Comparison of ENCODE assay signal across 29 cellular contexts in the genomic region with DNA sequence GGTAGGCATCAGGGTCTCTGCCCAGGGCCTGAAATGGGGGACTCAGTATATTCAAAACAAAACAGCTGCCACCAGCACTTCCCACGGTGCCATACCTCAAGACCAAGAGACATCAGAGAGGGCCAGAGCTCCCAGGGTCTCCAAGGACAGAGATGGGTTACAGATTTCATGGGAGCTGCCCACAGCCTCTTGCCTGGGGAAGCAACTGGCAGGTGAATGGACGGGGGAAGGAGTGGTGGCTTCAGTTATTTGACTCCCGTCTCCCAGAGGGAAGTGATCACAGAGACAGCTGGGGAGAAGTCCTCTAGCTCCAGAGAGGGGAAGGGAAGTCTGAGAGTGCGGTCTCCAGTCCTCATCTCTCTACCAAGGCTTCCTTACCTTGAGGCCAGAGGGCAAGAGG.
"Had no signal": no experiment of that assay in that cellular context is flagged by ENCODE, and none has a peak within 500 bp of the region (broad histone marks: within the 10 kb centered on the region; RNA-seq: fewer than 3 reads in every experiment).

No MANE protein-coding gene starts in this region.

- H3K4me1 Mint-ChIP-seq: activated CD4-positive, alpha-beta T cell treated with anti-CD3 and anti-CD28 coated beads for 36 hours; activated CD8-positive, alpha-beta memory T cell treated with anti-CD3 and anti-CD28 coated beads, Interleukin-2, amount 10 ng/mL, durations not matched to agents 7 days and 5 days had no signal

- H3K27me3 ChIP-seq: body of pancreas, gastrocnemius medialis, neutrophil, stomach, tibial artery had no signal

- DNase-seq: activated CD4-positive, alpha-beta T cell treated with anti-CD3 and anti-CD28 coated beads for 36 hours; activated CD4-positive, CD25-positive, alpha-beta regulatory T cell; activated CD8-positive, alpha-beta memory T cell treated with anti-CD3 and anti-CD28 coated beads, Interleukin-2, amount 10 ng/mL, durations not matched to agents 7 days and 5 days; activated CD8-positive, alpha-beta T cell treated with anti-CD3 and anti-CD28 coated beads, Interleukin-2, amount 10 ng/mL, durations not matched to agents 7 days and 5 days; activated T-cell treated with anti-CD3 and anti-CD28 coated beads, Interleukin-2, amount 50 U/mL, for 48 hours; body of pancreas; cortex of kidney; effector memory CD8-positive, alpha-beta T cell; erythroblast; gastrocnemius medialis; glutamatergic neuron; left colon; mammary epithelial cell; midbrain; small intestine; stimulated activated CD4-positive, alpha-beta T cell treated with anti-CD3 and anti-CD28 coated beads, Interleukin-4, amount 100 ng/mL, for 4 hours; stimulated activated CD8-positive, alpha-beta memory T cell treated with anti-CD3 and anti-CD28 coated beads, Interleukin-4, amount 100 ng/mL, for 48 hours; stimulated activated naive B cell treated with anti-CD40 and anti-IgM and Interleukin-4, amounts not matched to agents 10 μg/mL and 1 μg/mL and 100 μg/mL, for 72 hours; stomach; T-helper 1 cell; tibial artery had no signal

- H3K9me3 Mint-ChIP-seq: activated naive CD4-positive, alpha-beta T cell treated with anti-CD3 and anti-CD28 coated beads, Interleukin-2, amount 50 U/mL, for 72 hours; activated T-helper 2 cell treated with anti-CD3 and anti-CD28 coated beads, Interferon-gamma antibody, Interleukin-2, Interleukin-4, amounts not matched to agents 10 μg/mL and 5 μg/mL and 100 μg/mL, durations not matched to agents 14 hours and 24 hours and 36 hours; effector memory CD8-positive, alpha-beta T cell; nephron; stimulated activated naive B cell treated with anti-CD40 and anti-IgM and Interleukin-4, amounts not matched to agents 10 μg/mL and 1 μg/mL and 100 μg/mL, for 72 hours; T-helper 2 cell treated with Interferon-gamma antibody and Interleukin-4, amounts not matched to agents 5 μg/mL and 100 μg/mL, for 36 hours had no signal

- H3K27me3 Mint-ChIP-seq: activated CD4-positive, alpha-beta T cell treated with anti-CD3 and anti-CD28 coated beads for 36 hours; activated CD8-positive, alpha-beta memory T cell treated with anti-CD3 and anti-CD28 coated beads, Interleukin-2, amount 10 ng/mL, durations not matched to agents 7 days and 5 days; effector memory CD8-positive, alpha-beta T cell; progenitor cell of endocrine pancreas; stimulated activated naive B cell treated with anti-CD40 and anti-IgM and Interleukin-4, amounts not matched to agents 10 μg/mL and 1 μg/mL and 100 μg/mL, for 72 hours had no signal

- H3K27ac ChIP-seq: body of pancreas, cardiac muscle cell, gastrocnemius medialis, neutrophil, stomach, tibial artery had no signal

- ATAC-seq: activated CD4-positive, alpha-beta T cell treated with anti-CD3 and anti-CD28 coated beads for 36 hours; activated CD8-positive, alpha-beta memory T cell treated with anti-CD3 and anti-CD28 coated beads, Interleukin-2, amount 10 ng/mL, durations not matched to agents 7 days and 5 days; activated CD8-positive, alpha-beta T cell treated with anti-CD3 and anti-CD28 coated beads, Interleukin-2, amount 10 ng/mL, durations not matched to agents 7 days and 5 days; activated naive CD4-positive, alpha-beta T cell treated with anti-CD3 and anti-CD28 coated beads, Interleukin-2, amount 50 U/mL, for 72 hours; body of pancreas; effector memory CD8-positive, alpha-beta T cell; gastrocnemius medialis; left colon; sciatic nerve; stimulated activated naive B cell treated with anti-CD40 and anti-IgM and Interleukin-4, amounts not matched to agents 10 μg/mL and 1 μg/mL and 100 μg/mL, for 72 hours had no signal

- H3K36me3 Mint-ChIP-seq: activated CD8-positive, alpha-beta memory T cell treated with anti-CD3 and anti-CD28 coated beads, Interleukin-2, amount 10 ng/mL, durations not matched to agents 7 days and 5 days; activated naive CD4-positive, alpha-beta T cell treated with anti-CD3 and anti-CD28 coated beads, Interleukin-2, amount 50 U/mL, for 72 hours; stimulated activated naive B cell treated with anti-CD40 and anti-IgM and Interleukin-4, amounts not matched to agents 10 μg/mL and 1 μg/mL and 100 μg/mL, for 72 hours had no signal

- H3K36me3 ChIP-seq: cardiac muscle cell, neutrophil had no signal

- H3K27ac Mint-ChIP-seq: activated CD4-positive, alpha-beta T cell treated with anti-CD3 and anti-CD28 coated beads for 36 hours; activated CD8-positive, alpha-beta memory T cell treated with anti-CD3 and anti-CD28 coated beads, Interleukin-2, amount 10 ng/mL, durations not matched to agents 7 days and 5 days; activated CD8-positive, alpha-beta T cell treated with anti-CD3 and anti-CD28 coated beads, Interleukin-2, amount 10 ng/mL, durations not matched to agents 7 days and 5 days; activated naive CD4-positive, alpha-beta T cell treated with anti-CD3 and anti-CD28 coated beads, Interleukin-2, amount 50 U/mL, for 72 hours; activated T-helper 2 cell treated with anti-CD3 and anti-CD28 coated beads, Interferon-gamma antibody, Interleukin-2, Interleukin-4, amounts not matched to agents 10 μg/mL and 5 μg/mL and 100 μg/mL, durations not matched to agents 14 hours and 24 hours and 36 hours; effector memory CD8-positive, alpha-beta T cell; progenitor cell of endocrine pancreas; stimulated activated naive B cell treated with anti-CD40 and anti-IgM and Interleukin-4, amounts not matched to agents 10 μg/mL and 1 μg/mL and 100 μg/mL, for 72 hours; T-helper 2 cell treated with Interferon-gamma antibody and Interleukin-4, amounts not matched to agents 5 μg/mL and 100 μg/mL, for 36 hours had no signal

- H3K4me3 Mint-ChIP-seq: activated CD4-positive, alpha-beta T cell treated with anti-CD3 and anti-CD28 coated beads for 36 hours; activated CD8-positive, alpha-beta memory T cell treated with anti-CD3 and anti-CD28 coated beads, Interleukin-2, amount 10 ng/mL, durations not matched to agents 7 days and 5 days; activated CD8-positive, alpha-beta T cell treated with anti-CD3 and anti-CD28 coated beads, Interleukin-2, amount 10 ng/mL, durations not matched to agents 7 days and 5 days; effector memory CD8-positive, alpha-beta T cell; nephron; stimulated activated naive B cell treated with anti-CD40 and anti-IgM and Interleukin-4, amounts not matched to agents 10 μg/mL and 1 μg/mL and 100 μg/mL, for 72 hours; T-helper 2 cell treated with Interferon-gamma antibody and Interleukin-4, amounts not matched to agents 5 μg/mL and 100 μg/mL, for 36 hours had no signal

- H3K9me3 ChIP-seq: body of pancreas, gastrocnemius medialis, neutrophil, stomach, tibial artery had no signal

- H3K4me3 ChIP-seq: body of pancreas, cardiac muscle cell, gastrocnemius medialis, stomach, tibial artery had no signal
